In the genomic region with DNA sequence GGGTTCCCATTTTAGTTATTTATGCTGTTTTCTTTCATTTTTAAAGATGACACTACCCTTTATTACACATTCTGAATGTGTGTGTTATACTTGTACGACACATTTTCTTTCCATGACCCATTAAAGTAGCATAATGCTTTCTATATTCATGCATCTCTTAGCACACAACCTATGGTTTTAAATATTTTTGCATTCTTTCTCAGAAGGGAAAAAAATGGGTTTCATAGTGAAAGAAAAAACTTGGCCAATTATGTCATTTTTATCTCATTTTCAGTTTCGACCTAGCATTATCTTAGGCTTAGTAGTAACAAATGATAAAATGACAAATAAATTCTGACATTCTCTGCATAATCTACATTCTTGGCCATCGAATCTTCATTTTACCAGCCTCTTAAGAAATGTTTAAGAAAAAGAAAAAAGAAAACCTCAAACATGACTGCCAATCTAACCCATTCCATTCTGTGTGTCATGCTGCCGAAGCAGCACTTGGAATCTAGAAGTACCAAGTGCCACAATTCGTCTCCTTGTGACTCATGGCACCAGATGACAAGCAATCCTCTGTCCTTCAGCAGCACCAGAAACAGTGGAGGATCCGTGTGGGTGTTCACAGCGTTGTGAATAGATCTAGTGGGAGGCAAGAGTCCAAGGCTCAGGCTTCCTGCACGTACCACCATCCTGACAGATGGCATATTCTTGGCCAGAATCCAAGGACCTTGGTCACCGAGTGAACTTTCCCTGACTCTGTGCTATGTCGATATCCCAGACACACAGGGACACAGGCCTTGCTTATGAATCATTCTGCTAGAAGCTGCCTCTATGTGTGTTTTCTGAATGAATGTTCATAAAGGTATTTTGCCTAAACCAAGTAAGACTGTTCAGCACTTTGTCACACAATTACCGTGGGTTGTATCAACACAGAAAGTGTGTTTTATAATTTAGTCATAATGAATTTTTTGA, we compare ENCODE assay signal across 8 cellular contexts.
DNase-seq lines count a peak whose midpoint lies in the region; ATAC-seq and TF ChIP-seq lines count a peak whose summit lies in the region.

No MANE protein-coding gene starts in this region.

- ATAC-seq in GM18520 (IDR thresholded peaks at IDR 0.05; ENCODE audit: unreplicated experiment) (peak; percentile 72), HG02763 (IDR thresholded peaks at IDR 0.05; ENCODE audit: unreplicated experiment) (peak; percentile 61)

- TF ChIP-seq CTCF in choroid plexus epithelial cell (conservative IDR thresholded peaks at IDR 0.05; ENCODE audit: low read depth, low read length): no peak

- peak overlapping the region; percentile 21 for H3K4me3 ChIP-seq in choroid plexus epithelial cell (ENCODE audit: low read depth, low read length)

- DNase-seq in NCI-H460 (ENCODE audit: extremely low read depth, low read depth): peak; percentile 62
- peak; percentile 81 for DNase-seq in choroid plexus epithelial cell (ENCODE audit: low read depth)
- peak; percentile 5 for DNase-seq in midbrain (lab: John Stamatoyannopoulos, UW)
- no peak for DNase-seq in activated CD8-positive, alpha-beta memory T cell treated with anti-CD3 and anti-CD28 coated beads, Interleukin-2, amount 50 U/mL, for 4 hours
- no peak for DNase-seq in activated naive CD4-positive, alpha-beta T cell treated with Interleukin-2 at 50 U/mL for 16 hours
- no peak for DNase-seq in NCI-H748 treated with DMSO at 0.1 percent for 48 hours (lab: John Stamatoyannopoulos, UW)

Comparison
In these comparisons a context has a peak if more than half of its experiments do, and no peak if none do; other contexts are left out.
1. DNase-seq: peak in NCI-H460 (single experiment), choroid plexus epithelial cell (single experiment) and midbrain (single experiment); none in activated CD8-positive, alpha-beta memory T cell treated with anti-CD3 and anti-CD28 coated beads, Interleukin-2, amount 50 U/mL, for 4 hours (single experiment), activated naive CD4-positive, alpha-beta T cell treated with Interleukin-2 at 50 U/mL for 16 hours (single experiment) and NCI-H748 treated with DMSO at 0.1 percent for 48 hours (single experiment).